11 cellular contexts compared by ENCODE assay signal in genomic region chr1:228366062-228366850, GRCh38. TPM values are rescaled to one million over a fixed set of nuclear protein-coding genes. Genes with fewer than 3 reads are reported as not detected.
"Had no signal": no experiment of that assay in that cellular context is flagged by ENCODE, and none has a peak within 500 bp of the region (broad histone marks: within the 10 kb centered on the region; RNA-seq: fewer than 3 reads in every experiment).

No MANE protein-coding gene starts in this region.

- H3K36me3 Mint-ChIP-seq: activated CD4-positive, alpha-beta memory T cell treated with anti-CD3 and anti-CD28 coated beads for 36 hours had no signal

- H3K27me3 ChIP-seq: thyroid gland had no signal

- H3K9me3 ChIP-seq: thyroid gland had no signal

- H3K36me3 ChIP-seq: thyroid gland had no signal

- H3K4me3 Mint-ChIP-seq: activated CD4-positive, alpha-beta memory T cell treated with anti-CD3 and anti-CD28 coated beads for 36 hours; dendritic cell treated with granulocyte-macrophage colony-stimulating factor and Interleukin-4, amounts not matched to agents 40 ng/mL and 50 ng/mL, for 4 days; endodermal cell; nephron progenitor cell had no signal

- H3K27ac ChIP-seq: thyroid gland had no signal

- H3K27me3 Mint-ChIP-seq: activated CD4-positive, alpha-beta memory T cell treated with anti-CD3 and anti-CD28 coated beads for 36 hours; dendritic cell treated with granulocyte-macrophage colony-stimulating factor and Interleukin-4, amounts not matched to agents 40 ng/mL and 50 ng/mL, for 4 days had no signal

- H3K27ac Mint-ChIP-seq: activated CD4-positive, alpha-beta memory T cell treated with anti-CD3 and anti-CD28 coated beads for 36 hours; dendritic cell treated with granulocyte-macrophage colony-stimulating factor and Interleukin-4, amounts not matched to agents 40 ng/mL and 50 ng/mL, for 4 days; endodermal cell; nephron progenitor cell had no signal

- H3K4me3 ChIP-seq: thyroid gland had no signal

- H3K9me3 Mint-ChIP-seq: activated CD4-positive, alpha-beta memory T cell treated with anti-CD3 and anti-CD28 coated beads for 36 hours; dendritic cell treated with granulocyte-macrophage colony-stimulating factor and Interleukin-4, amounts not matched to agents 40 ng/mL and 50 ng/mL, for 4 days; endodermal cell; nephron progenitor cell had no signal

- DNase-seq: activated CD4-positive, alpha-beta memory T cell treated with anti-CD3 and anti-CD28 coated beads for 36 hours; activated CD4-positive, CD25-positive, alpha-beta regulatory T cell treated with anti-CD3 and anti-CD28 coated beads, Interleukin-2, amount 50 U/mL, for 72 hours; endodermal cell; erythroblast; nephron progenitor cell; retina; small intestine had no signal

RNA-seq across cellular contexts. Expression of gene TRIM17, which starts 50.4 kb away (rescaled TPM):
- total RNA-seq: glomerular endothelial cell, mesenteric fat pad had no signal
